1 cellular context compared by ENCODE assay signal in genomic region chr19:17226002-17226933, GRCh38.
TF ChIP-seq lines count a peak whose summit lies in the region.

OCEL1 (plus strand) TSS chr19:17226226; CDS start chr19:17226248, 22 bp downstream.

TF ChIP-seq in K562, 482 proteins besides CTCF, POLR2A, EP300 and RAD21 (continued from another document and continues in another):
- peak; percentile 92 for TF ChIP-seq MGA (IDR thresholded peaks at IDR 0.05)
- TF ChIP-seq KDM2B (CRISPR knock-in tag; IDR thresholded peaks at IDR 0.05), result 0 out of 2 replicates have a peak, but pooled peaks have one; percentile 18
- TF ChIP-seq SMARCB1 (IDR thresholded peaks at IDR 0.05; ENCODE audit: insufficient read length, low read depth), result no peak
- TF ChIP-seq POLR3G (IDR thresholded peaks at IDR 0.05; ENCODE audit: extremely low read depth, insufficient read length, insufficient replicate concordance), result no peak
- no peak for TF ChIP-seq CBX2 (IDR thresholded peaks at IDR 0.05; ENCODE audit: insufficient read depth, low read length, poor library complexity, severe bottlenecking)
- no peak for TF ChIP-seq SNAPC5 (CRISPR knock-in tag; IDR thresholded peaks at IDR 0.05)
- TF ChIP-seq XRCC5 (IDR thresholded peaks at IDR 0.05; ENCODE audit: low read depth, low read length), result 0 out of 2 replicates have a peak, but pooled peaks have one; percentile 33
- TF ChIP-seq SFPQ (IDR thresholded peaks at IDR 0.05; ENCODE audit: low read depth, low read length), result no peak
- no peak; the same call in 1 of the 2 replicates for TF ChIP-seq HIVEP1 (CRISPR knock-in tag; IDR thresholded peaks at IDR 0.05)
- no peak for TF ChIP-seq EZH2 (IDR thresholded peaks at IDR 0.05; ENCODE audit: borderline replicate concordance, low read depth, low read length)
- no peak for TF ChIP-seq ZSCAN32 (CRISPR knock-in tag; IDR thresholded peaks at IDR 0.05)
- no peak for TF ChIP-seq STAT5A (IDR thresholded peaks at IDR 0.05; ENCODE audit: borderline replicate concordance, low read length)
- TF ChIP-seq TCF7 (IDR thresholded peaks at IDR 0.05; ENCODE audit: borderline replicate concordance), result peak; percentile 48; the same call in 1 of the 2 replicates
- TF ChIP-seq MXI1 (IDR thresholded peaks at IDR 0.05; ENCODE audit: low read depth, low read length), result no peak
- no peak for TF ChIP-seq ZNF699 (CRISPR knock-in tag; IDR thresholded peaks at IDR 0.05; ENCODE audit: insufficient replicate concordance)
- peak; percentile 53; the same call in 1 of the 2 replicates for TF ChIP-seq FOXP1 (CRISPR knock-in tag; IDR thresholded peaks at IDR 0.05)
- TF ChIP-seq, protein P1, sequence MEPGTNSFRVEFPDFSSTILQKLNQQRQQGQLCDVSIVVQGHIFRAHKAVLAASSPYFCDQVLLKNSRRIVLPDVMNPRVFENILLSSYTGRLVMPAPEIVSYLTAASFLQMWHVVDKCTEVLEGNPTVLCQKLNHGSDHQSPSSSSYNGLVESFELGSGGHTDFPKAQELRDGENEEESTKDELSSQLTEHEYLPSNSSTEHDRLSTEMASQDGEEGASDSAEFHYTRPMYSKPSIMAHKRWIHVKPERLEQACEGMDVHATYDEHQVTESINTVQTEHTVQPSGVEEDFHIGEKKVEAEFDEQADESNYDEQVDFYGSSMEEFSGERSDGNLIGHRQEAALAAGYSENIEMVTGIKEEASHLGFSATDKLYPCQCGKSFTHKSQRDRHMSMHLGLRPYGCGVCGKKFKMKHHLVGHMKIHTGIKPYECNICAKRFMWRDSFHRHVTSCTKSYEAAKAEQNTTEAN (CRISPR knock-in tag; IDR thresholded peaks at IDR 0.05), result peak; percentile 61; the same call in 1 of the 2 replicates
- TF ChIP-seq SREBF1 (IDR thresholded peaks at IDR 0.05; ENCODE audit: borderline replicate concordance, low read depth, low read length), result no peak
- no peak; the same call in 1 of the 2 replicates for TF ChIP-seq ZNF12 (CRISPR knock-in tag; IDR thresholded peaks at IDR 0.05)
- TF ChIP-seq DACH1 (IDR thresholded peaks at IDR 0.05; ENCODE audit: partially characterized antibody), result no peak
- TF ChIP-seq C11orf30 (IDR thresholded peaks at IDR 0.05; ENCODE audit: low read depth), result no peak
- TF ChIP-seq ZNF165 (CRISPR knock-in tag; IDR thresholded peaks at IDR 0.05; ENCODE audit: borderline replicate concordance), result no peak
- no peak for TF ChIP-seq ILK (tag; IDR thresholded peaks at IDR 0.05; ENCODE audit: borderline replicate concordance, low read depth)
- no peak for TF ChIP-seq LARP7 (IDR thresholded peaks at IDR 0.05)
- TF ChIP-seq, protein P2, sequence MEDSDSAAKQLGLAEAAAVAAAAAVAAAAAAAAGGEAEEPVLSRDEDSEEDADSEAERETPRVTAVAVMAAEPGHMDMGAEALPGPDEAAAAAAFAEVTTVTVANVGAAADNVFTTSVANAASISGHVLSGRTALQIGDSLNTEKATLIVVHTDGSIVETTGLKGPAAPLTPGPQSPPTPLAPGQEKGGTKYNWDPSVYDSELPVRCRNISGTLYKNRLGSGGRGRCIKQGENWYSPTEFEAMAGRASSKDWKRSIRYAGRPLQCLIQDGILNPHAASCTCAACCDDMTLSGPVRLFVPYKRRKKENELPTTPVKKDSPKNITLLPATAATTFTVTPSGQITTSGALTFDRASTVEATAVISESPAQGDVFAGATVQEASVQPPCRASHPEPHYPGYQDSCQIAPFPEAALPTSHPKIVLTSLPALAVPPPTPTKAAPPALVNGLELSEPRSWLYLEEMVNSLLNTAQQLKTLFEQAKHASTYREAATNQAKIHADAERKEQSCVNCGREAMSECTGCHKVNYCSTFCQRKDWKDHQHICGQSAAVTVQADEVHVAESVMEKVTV (CRISPR knock-in tag; IDR thresholded peaks at IDR 0.05), result no peak
- TF ChIP-seq CBFA2T3 (IDR thresholded peaks at IDR 0.05), result no peak
- peak; percentile 75 for TF ChIP-seq SAFB (IDR thresholded peaks at IDR 0.05; ENCODE audit: borderline replicate concordance, low read depth, low read length)
- TF ChIP-seq, protein P3, sequence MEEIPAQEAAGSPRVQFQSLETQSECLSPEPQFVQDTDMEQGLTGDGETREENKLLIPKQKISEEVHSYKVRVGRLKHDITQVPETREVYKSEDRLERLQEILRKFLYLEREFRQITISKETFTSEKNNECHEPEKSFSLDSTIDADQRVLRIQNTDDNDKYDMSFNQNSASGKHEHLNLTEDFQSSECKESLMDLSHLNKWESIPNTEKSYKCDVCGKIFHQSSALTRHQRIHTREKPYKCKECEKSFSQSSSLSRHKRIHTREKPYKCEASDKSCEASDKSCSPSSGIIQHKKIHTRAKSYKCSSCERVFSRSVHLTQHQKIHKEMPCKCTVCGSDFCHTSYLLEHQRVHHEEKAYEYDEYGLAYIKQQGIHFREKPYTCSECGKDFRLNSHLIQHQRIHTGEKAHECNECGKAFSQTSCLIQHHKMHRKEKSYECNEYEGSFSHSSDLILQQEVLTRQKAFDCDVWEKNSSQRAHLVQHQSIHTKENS (CRISPR knock-in tag; IDR thresholded peaks at IDR 0.05), result no peak
- TF ChIP-seq NFIC (IDR thresholded peaks at IDR 0.05), result 0 out of 2 replicates have a peak, but pooled peaks have one; percentile 42
- TF ChIP-seq U2AF2 (optimal IDR thresholded peaks at IDR 0.05; ENCODE audit: low read depth, low read length), result no peak
- no peak for TF ChIP-seq PTBP1 (IDR thresholded peaks at IDR 0.05; ENCODE audit: low read depth, low read length)
- no peak; the same call in 1 of the 2 replicates for TF ChIP-seq TGIF2 (CRISPR knock-in tag; IDR thresholded peaks at IDR 0.05)
- peak; percentile 73; the same call in 1 of the 2 replicates for TF ChIP-seq ZBTB17 (CRISPR knock-in tag; IDR thresholded peaks at IDR 0.05)
- TF ChIP-seq PTRF (tag; IDR thresholded peaks at IDR 0.05), result no peak
- no peak for TF ChIP-seq PATZ1 (CRISPR knock-in tag; IDR thresholded peaks at IDR 0.05; ENCODE audit: borderline replicate concordance)
- TF ChIP-seq, protein P4, sequence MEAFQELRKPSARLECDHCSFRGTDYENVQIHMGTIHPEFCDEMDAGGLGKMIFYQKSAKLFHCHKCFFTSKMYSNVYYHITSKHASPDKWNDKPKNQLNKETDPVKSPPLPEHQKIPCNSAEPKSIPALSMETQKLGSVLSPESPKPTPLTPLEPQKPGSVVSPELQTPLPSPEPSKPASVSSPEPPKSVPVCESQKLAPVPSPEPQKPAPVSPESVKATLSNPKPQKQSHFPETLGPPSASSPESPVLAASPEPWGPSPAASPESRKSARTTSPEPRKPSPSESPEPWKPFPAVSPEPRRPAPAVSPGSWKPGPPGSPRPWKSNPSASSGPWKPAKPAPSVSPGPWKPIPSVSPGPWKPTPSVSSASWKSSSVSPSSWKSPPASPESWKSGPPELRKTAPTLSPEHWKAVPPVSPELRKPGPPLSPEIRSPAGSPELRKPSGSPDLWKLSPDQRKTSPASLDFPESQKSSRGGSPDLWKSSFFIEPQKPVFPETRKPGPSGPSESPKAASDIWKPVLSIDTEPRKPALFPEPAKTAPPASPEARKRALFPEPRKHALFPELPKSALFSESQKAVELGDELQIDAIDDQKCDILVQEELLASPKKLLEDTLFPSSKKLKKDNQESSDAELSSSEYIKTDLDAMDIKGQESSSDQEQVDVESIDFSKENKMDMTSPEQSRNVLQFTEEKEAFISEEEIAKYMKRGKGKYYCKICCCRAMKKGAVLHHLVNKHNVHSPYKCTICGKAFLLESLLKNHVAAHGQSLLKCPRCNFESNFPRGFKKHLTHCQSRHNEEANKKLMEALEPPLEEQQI (IDR thresholded peaks at IDR 0.05), result no peak
- TF ChIP-seq FOXA1 (IDR thresholded peaks at IDR 0.05; ENCODE audit: borderline replicate concordance), result no peak
- TF ChIP-seq KDM1A (IDR thresholded peaks at IDR 0.05), result no peak
- no peak for TF ChIP-seq ARID1B (IDR thresholded peaks at IDR 0.05)
- TF ChIP-seq EHMT2 (IDR thresholded peaks at IDR 0.05), result no peak
